In genomic region chr3:44862221-44862637, GRCh38 we compare ENCODE assay signal across 8 cellular contexts. TPM values are rescaled to one million over a fixed set of nuclear protein-coding genes. Genes with fewer than 3 reads are reported as not detected.
DNase-seq lines count a peak whose midpoint lies in the region; ATAC-seq and TF ChIP-seq lines count a peak whose summit lies in the region.

No MANE protein-coding gene starts in this region.

- ATAC-seq in GM18867 (IDR thresholded peaks at IDR 0.05; ENCODE audit: unreplicated experiment) (peak; percentile 38), HG03066 (IDR thresholded peaks at IDR 0.05; ENCODE audit: low read depth, unreplicated experiment) (peak; percentile 29), SK-N-SH treated with all-trans-retinoic acid at 6 μM for 48 hours (peak; percentile 8; the same call in 2 of the 3 replicates)

- no peaks in the 10 kb centered on the region for H4K20me1 ChIP-seq in neural cell (ENCODE audit: insufficient read depth)

- H2AFZ ChIP-seq in neural cell (ENCODE audit: low read depth, low read length), result peak overlapping the region; percentile 40

- H3K9me2 ChIP-seq in neural cell (ENCODE audit: insufficient read depth, low read length), result no peaks in the 10 kb centered on the region

- TF ChIP-seq RAD21 in neural cell (conservative IDR thresholded peaks at IDR 0.05), result no peak

- H3K27me3 ChIP-seq in neural cell (ENCODE audit: insufficient read depth, low read depth, low read length), result no peaks in the 10 kb centered on the region

- no peak overlapping the region for H3K4me2 ChIP-seq in neural cell (ENCODE audit: low read length)

- TF ChIP-seq EP300 in neural cell (conservative IDR thresholded peaks at IDR 0.05; ENCODE audit: poor library complexity, severe bottlenecking), result no peak

- H3K27ac ChIP-seq in neural cell (ENCODE audit: low read length), result no peak overlapping the region

- peak overlapping the region; percentile 92 for H3K4me3 Mint-ChIP-seq in endothelial cell (ENCODE audit: unreplicated experiment)

- DNase-seq in AG10803 (ENCODE audit: low read depth), result no peak
- DNase-seq in endothelial cell (ENCODE audit: low spot score), result no peak
- no peak for DNase-seq in stimulated activated naive CD4-positive, alpha-beta T cell treated with Interleukin-2 at 50 U/mL for 16 hours (lab: John Stamatoyannopoulos, UW)
- no peak for DNase-seq in NCI-H526 treated with DMSO at 0.1 percent for 48 hours (lab: John Stamatoyannopoulos, UW)

- no peaks in the 10 kb centered on the region for H3K79me2 ChIP-seq in neural cell (replicated peaks; ENCODE audit: insufficient read depth, low read length)

- H3K27me3 Mint-ChIP-seq in endothelial cell (ENCODE audit: unreplicated experiment), result no peaks in the 10 kb centered on the region

- H3K9me3 ChIP-seq in neural cell (ENCODE audit: low read length), result no peaks in the 10 kb centered on the region

- no peaks in the 10 kb centered on the region for H3F3A ChIP-seq in neural cell (ENCODE audit: insufficient read depth, low read length, poor library complexity, severe bottlenecking)

- H3K36me3 ChIP-seq in neural cell (ENCODE audit: insufficient read depth, low read length), result no peaks in the 10 kb centered on the region

- TF ChIP-seq CTCF in AG10803 (conservative IDR thresholded peaks at IDR 0.05; ENCODE audit: low read length) (no peak), endothelial cell (IDR thresholded peaks at IDR 0.05; ENCODE audit: unreplicated experiment) (no peak), neural cell (IDR thresholded peaks at IDR 0.05; ENCODE audit: poor library complexity, severe bottlenecking) (no peak)

- H3K9ac ChIP-seq in neural cell (ENCODE audit: low read length), result peak overlapping the region; percentile 57

- H3K36me3 Mint-ChIP-seq in endothelial cell (ENCODE audit: low read depth, unreplicated experiment), result peaks cover 16% of the 10 kb centered on the region

- H3K9me3 Mint-ChIP-seq in endothelial cell (ENCODE audit: unreplicated experiment), result no peaks in the 10 kb centered on the region

- H3K4me3 ChIP-seq in AG10803 (ENCODE audit: low read length), result peak overlapping the region; percentile 82
- H3K4me3 ChIP-seq in neural cell (ENCODE audit: low read length), result peak overlapping the region; percentile 70

- H3K4me1 Mint-ChIP-seq in endothelial cell (ENCODE audit: unreplicated experiment), result peaks cover 16% of the 10 kb centered on the region

- H3K27ac Mint-ChIP-seq in endothelial cell (ENCODE audit: unreplicated experiment), result peak overlapping the region; percentile 88

TF ChIP-seq in SK-N-SH treated with all-trans-retinoic acid at 6 μM for 48 hours, 23 proteins besides CTCF, POLR2A, EP300 and RAD21:
- TF ChIP-seq ZNF565 (CRISPR knock-in tag; conservative IDR thresholded peaks at IDR 0.05; ENCODE audit: low read depth) (no peak), ARNTL (CRISPR knock-in tag; IDR thresholded peaks at IDR 0.05; ENCODE audit: borderline replicate concordance, low read depth) (no peak), CSDC2 (CRISPR knock-in tag; IDR thresholded peaks at IDR 0.05) (no peak), POU6F1 (CRISPR knock-in tag; IDR thresholded peaks at IDR 0.05; ENCODE audit: borderline replicate concordance, low read depth) (no peak), OSR1 (CRISPR knock-in tag; IDR thresholded peaks at IDR 0.05) (no peak), CSRNP3 (CRISPR knock-in tag; IDR thresholded peaks at IDR 0.05) (no peak), GLIS3 (CRISPR knock-in tag; IDR thresholded peaks at IDR 0.05) (no peak), TOX (CRISPR knock-in tag; IDR thresholded peaks at IDR 0.05; ENCODE audit: borderline replicate concordance) (no peak), PPARA (CRISPR knock-in tag; IDR thresholded peaks at IDR 0.05; ENCODE audit: borderline replicate concordance) (no peak), ZC3H10 (CRISPR knock-in tag; IDR thresholded peaks at IDR 0.05) (no peak), RARB (CRISPR knock-in tag; IDR thresholded peaks at IDR 0.05) (no peak)
TF ChIP-seq in SK-N-SH treated with all-trans-retinoic acid at 6 μM for 48 hours: peak in this region for 0.

TF ChIP-seq in neural cell, 6 proteins besides CTCF, POLR2A, EP300 and RAD21:
- TF ChIP-seq SMC3 (conservative IDR thresholded peaks at IDR 0.05; ENCODE audit: poor library complexity) (no peak), POLR2AphosphoS5 (IDR thresholded peaks at IDR 0.05) (no peak), TAF1 (IDR thresholded peaks at IDR 0.05; ENCODE audit: low read depth) (no peak), EZH2 (IDR thresholded peaks at IDR 0.05; ENCODE audit: borderline replicate concordance, insufficient read depth, low read length, poor library complexity, severe bottlenecking) (no peak)

RNA-seq across cellular contexts. Expression of gene TMEM42, which starts 0.5 kb away (rescaled TPM):
- total RNA-seq in endothelial cell (ENCODE audit: unreplicated experiment), result 17.7 TPM
- polyA plus RNA-seq in neural cell, result 15.1 and 18.2 TPM in 2 replicates
- 2.5 and 4.6 TPM in 2 replicates for polyA minus RNA-seq in neural cell

RNA-seq across cellular contexts. Expression of gene TGM4, which starts 12.2 kb away (rescaled TPM):
- not detected for total RNA-seq in endothelial cell (ENCODE audit: unreplicated experiment)
- polyA plus RNA-seq in neural cell, result not detected in 2 replicates
- not detected in 2 replicates for polyA minus RNA-seq in neural cell
